24 cellular contexts compared by ENCODE assay signal in genomic region chr2:182068811-182069210, GRCh38.
DNase-seq lines count a peak whose midpoint lies in the region; ATAC-seq and TF ChIP-seq lines count a peak whose summit lies in the region.
"Had no signal": no experiment of that assay in that cellular context is flagged by ENCODE, and none has a peak within 500 bp of the region (broad histone marks: within the 10 kb centered on the region; RNA-seq: fewer than 3 reads in every experiment).

No MANE protein-coding gene starts in this region.

- TF ChIP-seq CTCF in RWPE2 (IDR thresholded peaks at IDR 0.05; ENCODE audit: poor library complexity, severe bottlenecking) (no peak), osteoblast (IDR thresholded peaks at IDR 0.05; ENCODE audit: extremely low read depth, low read depth, low read length) (no peak)

- H3K9me3 ChIP-seq in RWPE2 (ENCODE audit: severe bottlenecking) (no peaks in the 10 kb centered on the region), osteoblast (ENCODE audit: low read depth, low read length) (no peaks in the 10 kb centered on the region)
- H3K9me3 ChIP-seq: esophagus muscularis mucosa, neutrophil had no signal

- H3K79me2 ChIP-seq in osteoblast (ENCODE audit: insufficient read depth, low read length), result no peaks in the 10 kb centered on the region

- no peaks in the 10 kb centered on the region for H3K36me3 ChIP-seq in H7 (replicated peaks; ENCODE audit: control insufficient read depth, insufficient read depth, low read length)
- H3K36me3 ChIP-seq in RWPE2 (ENCODE audit: low read depth), result no peaks in the 10 kb centered on the region
- H3K36me3 ChIP-seq in osteoblast (ENCODE audit: insufficient read depth, low read length), result no peaks in the 10 kb centered on the region
- H3K36me3 ChIP-seq: esophagus muscularis mucosa, neutrophil had no signal

- H3K27ac ChIP-seq in RWPE2 (ENCODE audit: poor library complexity, severe bottlenecking), result peak overlapping the region; percentile 59
- peak overlapping the region; percentile 35 for H3K27ac ChIP-seq in epithelial cell of prostate
- no peak overlapping the region for H3K27ac ChIP-seq in osteoblast (ENCODE audit: low read depth, low read length)
- H3K27ac ChIP-seq: esophagus muscularis mucosa, neutrophil had no signal

- H2AFZ ChIP-seq in osteoblast (ENCODE audit: low read length), result peak overlapping the region; percentile 35

- no peaks in the 10 kb centered on the region for H4K20me1 ChIP-seq in osteoblast (ENCODE audit: insufficient read depth, low read length)

- H3K4me2 ChIP-seq in osteoblast (ENCODE audit: insufficient read depth, low read length), result no peak overlapping the region

- H3K4me1 ChIP-seq in RWPE2 (ENCODE audit: insufficient read depth, poor library complexity, severe bottlenecking) (peaks cover 29% of the 10 kb centered on the region), osteoblast (ENCODE audit: insufficient read depth, low read length) (peaks cover 21% of the 10 kb centered on the region)

- H3K4me3 ChIP-seq in H7 (ENCODE audit: insufficient read depth, low read depth, low read length), result no peak overlapping the region
- no peak overlapping the region for H3K4me3 ChIP-seq in RWPE2 (ENCODE audit: severe bottlenecking)
- H3K4me3 ChIP-seq in osteoblast (ENCODE audit: insufficient read depth, low read length), result no peak overlapping the region
- H3K4me3 ChIP-seq: esophagus muscularis mucosa had no signal

- peak; percentile 8 for DNase-seq in H7
- no peak for DNase-seq in RWPE2 (ENCODE audit: low spot score)
- no peak for DNase-seq in epithelial cell of prostate (ENCODE audit: low read depth, low spot score)
- no peak for DNase-seq in osteoblast (ENCODE audit: insufficient read length, low spot score, missing footprints)
- no peak for DNase-seq in NAMALWA (ENCODE audit: low spot score)
- no peak for DNase-seq in germinal center (ENCODE audit: low spot score)
- DNase-seq: activated CD4-positive, CD25-positive, alpha-beta regulatory T cell treated with anti-CD3 and anti-CD28 coated beads, Interleukin-2, amount 50 U/mL, for 72 hours; activated CD8-positive, alpha-beta T cell treated with anti-CD3 and anti-CD28 coated beads, Interleukin-2, amount 10 ng/mL, durations not matched to agents 7 days and 5 days; activated effector memory CD4-positive, alpha-beta T cell treated with Interleukin-2 at 50 U/mL for 16 hours; activated naive CD8-positive, alpha-beta T cell treated with anti-CD3 and anti-CD28 coated beads, Interleukin-2, amount 10 ng/mL, durations not matched to agents 7 days and 5 days; activated T-cell treated with anti-CD3 and anti-CD28 coated beads for 4 hours; CD4-positive, CD25-positive, alpha-beta regulatory T cell; cerebellar nuclear complex; glutamatergic neuron; left colon; NCI-H1048; NCI-H1694 treated with DMSO at 0.1 percent for 48 hours; NCI-H345; SIG-M5; stimulated activated CD8-positive, alpha-beta memory T cell treated with anti-CD3 and anti-CD28 coated beads, Interleukin-4, amount 100 ng/mL, for 48 hours had no signal

- ATAC-seq in RWPE2 (ENCODE audit: low read depth) (peak; percentile 70), esophagus mucosa (no peak), GM19397 (IDR thresholded peaks at IDR 0.05; ENCODE audit: unreplicated experiment) (no peak)
- ATAC-seq: activated CD8-positive, alpha-beta T cell treated with anti-CD3 and anti-CD28 coated beads, Interleukin-2, amount 10 ng/mL, durations not matched to agents 7 days and 5 days; left colon had no signal

- H3K27me3 ChIP-seq in H7 (ENCODE audit: control insufficient read depth, insufficient read depth, low read length), result no peaks in the 10 kb centered on the region
- no peaks in the 10 kb centered on the region for H3K27me3 ChIP-seq in RWPE2 (ENCODE audit: insufficient read depth, poor library complexity, severe bottlenecking)
- no peaks in the 10 kb centered on the region for H3K27me3 ChIP-seq in osteoblast (ENCODE audit: insufficient read depth, low read length)
- H3K27me3 ChIP-seq: esophagus muscularis mucosa, neutrophil had no signal
